8 cellular contexts compared by ENCODE assay signal in genomic region chr3:112640864-112641751, GRCh38. TPM values are rescaled to one million over a fixed set of nuclear protein-coding genes. Genes with fewer than 3 reads are reported as not detected.
A peak's percentile ranks its signal among the peaks of the same experiment; 100 is the strongest.
DNase-seq lines count a peak whose midpoint lies in the region; ATAC-seq and TF ChIP-seq lines count a peak whose summit lies in the region.

TSS of gene CCDC80 (minus strand) at chr3:112641143. CDS start at chr3:112639905, 1,238 bp downstream.

- peak; percentile 99 for DNase-seq in HT1080 (ENCODE audit: low read depth)
- peak; percentile 77 for DNase-seq in brain microvascular endothelial cell
- DNase-seq in kidney epithelial cell (ENCODE audit: low read depth): peak; percentile 81
- DNase-seq in thoracic aorta (ENCODE audit: low spot score): no peak
- DNase-seq in posterior cingulate gyrus: no peak
- no peak for DNase-seq in stimulated activated CD4-positive, alpha-beta T cell treated with anti-CD3 and anti-CD28 coated beads, Interleukin-4, amount 100 ng/mL, for 4 hours
- DNase-seq in NCI-H2081 treated with DMSO at 0.1 percent for 48 hours (lab: John Stamatoyannopoulos, UW): no peak

- H3K4me1 ChIP-seq in thoracic aorta (ENCODE audit: control insufficient read depth in 1 of 2, low read depth in 2 of 2): peaks cover 8 to 45% of the 10 kb centered on the region in 2 donors

- H3K4me3 ChIP-seq in brain microvascular endothelial cell (ENCODE audit: low read depth, low read length) (peak within 1 kb of the TSS; percentile 61), kidney epithelial cell (ENCODE audit: low read depth, low read length) (peak within 1 kb of the TSS; percentile 33), thoracic aorta (peak within 1 kb of the TSS; percentile 73)

- H3K27me3 ChIP-seq in brain microvascular endothelial cell (replicated peaks) (no peaks in the 10 kb centered on the region), kidney epithelial cell (ENCODE audit: control insufficient read depth, insufficient read depth, low read length) (no peaks in the 10 kb centered on the region), thoracic aorta (replicated peaks; ENCODE audit: insufficient read depth) (no peaks in the 10 kb centered on the region)

- no peak for TF ChIP-seq CTCF in brain microvascular endothelial cell (IDR thresholded peaks at IDR 0.05; ENCODE audit: low read depth, low read length, missing control alignments)
- TF ChIP-seq CTCF in kidney epithelial cell (IDR thresholded peaks at IDR 0.05; ENCODE audit: insufficient read depth, low read length, poor library complexity, severe bottlenecking): no peak
- TF ChIP-seq CTCF in thoracic aorta (IDR thresholded peaks at IDR 0.05): no peak

- ATAC-seq in thoracic aorta (ENCODE audit: insufficient number of reproducible peaks, low FRiP score, low read depth) (peak; percentile 72), HG03045 (IDR thresholded peaks at IDR 0.05; ENCODE audit: unreplicated experiment) (no peak)

- no peaks in the 10 kb centered on the region for H3K9me3 ChIP-seq in thoracic aorta

- H3K36me3 ChIP-seq in brain microvascular endothelial cell (replicated peaks) (peaks cover 19% of the 10 kb centered on the region), kidney epithelial cell (ENCODE audit: control insufficient read depth, insufficient read depth, low read length) (no peaks in the 10 kb centered on the region), thoracic aorta (no peaks in the 10 kb centered on the region)

- intact Hi-C loops in posterior cingulate gyrus (cut with DNase I): loop anchor here (5.0 kb wide), 1 partner anchor 646 kb away; no protein-coding TSS in a partner anchor

- peak within 1 kb of the TSS; percentile 90 for H3K27ac ChIP-seq in brain microvascular endothelial cell
- peak within 1 kb of the TSS; percentile 83 to 85 for H3K27ac ChIP-seq in thoracic aorta

- in situ Hi-C loops in brain microvascular endothelial cell (cut with HindIII; ENCODE audit: low pct_ligation_motif_present, low sequenced_read_pairs): no loop called here

RNA-seq across cellular contexts. Expression of gene CCDC80, which starts in this region (rescaled TPM):
- 50.9 and 52.2 TPM in 2 replicates for total RNA-seq in HT1080 (2014; rRNA removed; shearing (Covaris generic))
- polyA plus RNA-seq in HT1080 (2015; cell fraction: cytosol; rRNA removed): 39.4 and 42.8 TPM in 2 replicates
- polyA plus RNA-seq in HT1080 (2015; cell fraction: nucleus; rRNA removed): 121 and 125 TPM in 2 replicates
- total RNA-seq in kidney epithelial cell (4.7 and 4.9 TPM in 2 replicates), thoracic aorta (100 to 1,000 TPM in 1 of 2 donors, 10 to 100 TPM in 1; 90.8 to 350 TPM)

Comparison
In these comparisons a context has a peak if more than half of its experiments do, and no peak if none do; other contexts are left out.
1. DNase-seq: peak in HT1080 (single experiment), brain microvascular endothelial cell (single experiment) and kidney epithelial cell (single experiment); none in thoracic aorta (single experiment), posterior cingulate gyrus (0 of 10), stimulated activated CD4-positive, alpha-beta T cell treated with anti-CD3 and anti-CD28 coated beads, Interleukin-4, amount 100 ng/mL, for 4 hours (0 of 2) and NCI-H2081 treated with DMSO at 0.1 percent for 48 hours (single experiment).
2. Peak in every context shown above with its lines, with median percentiles within 50 percentile points of each other: H3K4me3 ChIP-seq.